In genomic region chr17:72714357-72714966, GRCh38 we compare ENCODE assay signal across 18 cellular contexts.
DNase-seq lines count a peak whose midpoint lies in the region; ATAC-seq and TF ChIP-seq lines count a peak whose summit lies in the region.
"Had no signal": no experiment of that assay in that cellular context is flagged by ENCODE, and none has a peak within 500 bp of the region (broad histone marks: within the 10 kb centered on the region; RNA-seq: fewer than 3 reads in every experiment).

No MANE protein-coding gene starts in this region.

- H3K27me3 Mint-ChIP-seq in CD14-positive monocyte (ENCODE audit: low read depth in 3 of 3) (peaks cover 0 to 5% (median 0%) of the 10 kb centered on the region in 3 donors), Caco-2 (ENCODE audit: insufficient read depth, unreplicated experiment) (no peaks in the 10 kb centered on the region)

- no peaks in the 10 kb centered on the region for H3K36me3 ChIP-seq in RWPE2 (ENCODE audit: low read depth)
- no peaks in the 10 kb centered on the region for H3K36me3 ChIP-seq in Caco-2 (ENCODE audit: control insufficient read depth, insufficient read depth, low read length)
- H3K36me3 ChIP-seq: SJCRH30 had no signal

- H3K9me3 Mint-ChIP-seq in CD14-positive monocyte: peaks cover 4 to 15% (median 12%) of the 10 kb centered on the region in 7 donors
- H3K9me3 Mint-ChIP-seq in Caco-2 (ENCODE audit: unreplicated experiment): peaks cover 16% of the 10 kb centered on the region

- peaks cover 8% of the 10 kb centered on the region for H3K9me3 ChIP-seq in RWPE2 (ENCODE audit: severe bottlenecking)
- H3K9me3 ChIP-seq in Caco-2: peaks cover 5% of the 10 kb centered on the region; the same call in 1 of the 2 replicates
- H3K9me3 ChIP-seq: SJCRH30 had no signal

- CTCF ChIA-PET in Caco-2 (lab: Charles Lee): no interaction called here

- peak overlapping the region; percentile 90 for H3K27ac ChIP-seq in RWPE2 (ENCODE audit: poor library complexity, severe bottlenecking)
- H3K27ac ChIP-seq: KMS-11, SJCRH30 had no signal

- TF ChIP-seq CTCF in CD14-positive monocyte (IDR thresholded peaks at IDR 0.05) (no peak), RWPE2 (IDR thresholded peaks at IDR 0.05; ENCODE audit: poor library complexity, severe bottlenecking) (no peak), Caco-2 (IDR thresholded peaks at IDR 0.05; ENCODE audit: insufficient read depth in 1 of 2, low read depth in 1 of 2, low read length in 1 of 2, severe bottlenecking in 1 of 2, unreplicated experiment in 1 of 2) (no peak)

- H3K27ac Mint-ChIP-seq in CD14-positive monocyte (peak overlapping the region in 4 of 7 donors; percentile 1 to 81 (median 42)), Caco-2 (ENCODE audit: unreplicated experiment) (no peak overlapping the region)
- H3K27ac Mint-ChIP-seq: T-helper 2 cell treated with Interferon-gamma antibody and Interleukin-4, amounts not matched to agents 5 μg/mL and 100 μg/mL, for 36 hours had no signal

- ATAC-seq in RWPE2 (ENCODE audit: low read depth) (no peak), GM21737 (IDR thresholded peaks at IDR 0.05; ENCODE audit: unreplicated experiment) (no peak), GM19395 (IDR thresholded peaks at IDR 0.05; ENCODE audit: unreplicated experiment) (no peak)

- H3K4me3 Mint-ChIP-seq in CD14-positive monocyte (no peak overlapping the region), Caco-2 (ENCODE audit: unreplicated experiment) (no peak overlapping the region)
- H3K4me3 Mint-ChIP-seq: T-helper 2 cell treated with Interferon-gamma antibody and Interleukin-4, amounts not matched to agents 5 μg/mL and 100 μg/mL, for 36 hours had no signal

- H3K4me1 ChIP-seq in RWPE2 (ENCODE audit: insufficient read depth, poor library complexity, severe bottlenecking): peaks cover 39% of the 10 kb centered on the region
- peaks cover 10% of the 10 kb centered on the region for H3K4me1 ChIP-seq in Caco-2

- no TSS peak for BruUV-seq in Caco-2 (replicated peaks; lab: Mats Ljungman, UMichigan)

- DNase-seq in CD14-positive monocyte (ENCODE audit: low spot score) (no peak), DMS79 treated with DMSO at 0.1 percent for 48 hours (lab: John Stamatoyannopoulos, UW) (peak; percentile 54), NCI-H187 treated with DMSO at 0.1 percent for 48 hours (lab: John Stamatoyannopoulos, UW) (peak; percentile 60), RWPE2 (ENCODE audit: low spot score) (no peak), Caco-2 (no peak)
- DNase-seq in stimulated activated naive CD4-positive, alpha-beta T cell (lab: John Stamatoyannopoulos, UW): no peak
- DNase-seq: activated CD8-positive, alpha-beta memory T cell treated with anti-CD3 and anti-CD28 coated beads, Interleukin-2, amount 50 U/mL, for 48 hours; anterior cingulate cortex; GOT3; islet precursor cell; mesendoderm; NCI-H1694; SJCRH30; stimulated activated CD4-positive, alpha-beta T cell treated with anti-CD3 and anti-CD28 coated beads, Interleukin-12 subunit alpha, Interleukin-12 subunit beta, amount 100 ng/mL, for 4 hours had no signal

- no peaks in the 10 kb centered on the region for H3K27me3 ChIP-seq in RWPE2 (ENCODE audit: insufficient read depth, poor library complexity, severe bottlenecking)
- no peaks in the 10 kb centered on the region for H3K27me3 ChIP-seq in Caco-2 (replicated peaks; ENCODE audit: control insufficient read depth, insufficient read depth, low read length)
- H3K27me3 ChIP-seq: SJCRH30 had no signal

- peaks cover 28% of the 10 kb centered on the region for H3K4me1 Mint-ChIP-seq in CD14-positive monocyte
- H3K4me1 Mint-ChIP-seq in Caco-2 (ENCODE audit: low read depth, unreplicated experiment): peaks cover 17% of the 10 kb centered on the region

- H3K4me3 ChIP-seq in RWPE2 (ENCODE audit: severe bottlenecking): no peak overlapping the region
- H3K4me3 ChIP-seq in Caco-2 (ENCODE audit: low read depth, low read length): no peak overlapping the region
- H3K4me3 ChIP-seq: SJCRH30 had no signal

- intact Hi-C loops in CD14-positive monocyte (cut with micrococcal nuclease): no loop called here
- intact Hi-C loops in Caco-2 (cut with micrococcal nuclease; ENCODE audit: unreplicated experiment): no loop called here

- H3K36me3 Mint-ChIP-seq in CD14-positive monocyte (peaks cover 35 to 57% of the 10 kb centered on the region in 2 donors), Caco-2 (ENCODE audit: insufficient read depth, unreplicated experiment) (peaks cover 6% of the 10 kb centered on the region)

- POLR2A ChIA-PET in Caco-2 (lab: Charles Lee): no interaction called here

Comparison
In these comparisons a context has a peak if more than half of its experiments do, and no peak if none do; other contexts are left out.
1. DNase-seq: peak in DMS79 treated with DMSO at 0.1 percent for 48 hours (single experiment) and NCI-H187 treated with DMSO at 0.1 percent for 48 hours (single experiment); none in CD14-positive monocyte (single experiment), RWPE2 (single experiment), Caco-2 (0 of 2) and stimulated activated naive CD4-positive, alpha-beta T cell (0 of 6).